Comparison of ENCODE assay signal across 14 cellular contexts in the genomic region with DNA sequence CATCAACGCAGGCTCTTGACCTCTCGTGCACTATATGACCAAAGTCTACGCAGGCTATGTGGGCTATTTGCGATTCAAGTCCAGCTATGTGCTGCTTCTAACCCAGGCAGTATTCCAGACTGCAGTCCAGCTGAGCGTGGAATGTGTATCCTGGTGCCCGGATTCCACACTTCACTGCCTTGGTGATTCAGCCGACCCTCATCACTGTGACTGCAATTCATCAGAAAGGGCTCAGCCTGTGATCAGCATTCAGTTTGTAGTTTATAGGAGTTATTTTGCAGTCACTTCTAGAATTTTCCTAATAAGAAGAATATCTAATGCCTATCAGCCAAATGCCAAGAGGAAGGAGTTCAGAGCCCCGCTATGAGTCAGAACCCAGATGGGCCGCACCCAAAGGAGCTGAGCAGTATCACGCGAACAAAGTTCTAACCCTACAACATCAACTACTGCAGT.
DNase-seq lines count a peak whose midpoint lies in the region; ATAC-seq and TF ChIP-seq lines count a peak whose summit lies in the region.
"Had no signal": no experiment of that assay in that cellular context is flagged by ENCODE, and none has a peak within 500 bp of the region (broad histone marks: within the 10 kb centered on the region; RNA-seq: fewer than 3 reads in every experiment).

No MANE protein-coding gene starts in this region.

- H2AK9ac ChIP-seq in IMR-90 (replicated peaks; ENCODE audit: low read depth, low read length, poor library complexity) = no peak overlapping the region

- intact Hi-C loops in IMR-90 (cut with micrococcal nuclease) = loop anchor here (5.0 kb wide), 1 partner anchor 33 kb away; no protein-coding TSS in a partner anchor
- intact Hi-C loops in activated T-helper 2 cell treated with anti-CD3 and anti-CD28 coated beads, Interferon-gamma antibody, Interleukin-2, Interleukin-4, amounts not matched to agents 10 μg/mL and 5 μg/mL and 100 μg/mL, durations not matched to agents 14 hours and 24 hours and 36 hours (cut with micrococcal nuclease) = no loop called here

- H2AFZ ChIP-seq in IMR-90 (replicated peaks; ENCODE audit: low read length, poor library complexity) = peak overlapping the region; percentile 2
- H2AFZ ChIP-seq in mesenchymal stem cell (ENCODE audit: low read depth, low read length) = no peak overlapping the region

- H3K36me3 ChIP-seq in IMR-90 (ENCODE audit: control insufficient read depth, insufficient read depth, low read length) = no peaks in the 10 kb centered on the region
- no peaks in the 10 kb centered on the region for H3K36me3 ChIP-seq in mesenchymal stem cell (ENCODE audit: control insufficient read depth in 1 of 2, insufficient read depth in 2 of 2, low read depth in 1 of 2, low read length in 2 of 2)
- no peaks in the 10 kb centered on the region for H3K36me3 ChIP-seq in CD8-positive, alpha-beta memory T cell (ENCODE audit: insufficient read depth, low read length)
- H3K36me3 ChIP-seq: BLaER1 treated with 17β-estradiol and CSF1 and Interleukin-3, amounts not matched to agents 10 nM and 100 nM had no signal

- H3K79me1 ChIP-seq in IMR-90 (ENCODE audit: low read depth in 1 of 2, low read length in 2 of 2) (no peaks in the 10 kb centered on the region), mesenchymal stem cell (replicated peaks; ENCODE audit: low read length, poor library complexity, severe bottlenecking) (no peaks in the 10 kb centered on the region)

- peak overlapping the region; percentile 21 for H2BK120ac ChIP-seq in IMR-90 (ENCODE audit: low read depth, low read length)
- no peak overlapping the region for H2BK120ac ChIP-seq in mesenchymal stem cell (ENCODE audit: low read depth, low read length)

- ATAC-seq in IMR-90 (ENCODE audit: low read depth) = peak; percentile 77
- no peak for ATAC-seq in GM21423 (IDR thresholded peaks at IDR 0.05; ENCODE audit: unreplicated experiment)

- H3K9me3 ChIP-seq in IMR-90 (ENCODE audit: control insufficient read depth, insufficient read depth, low read length) (no peaks in the 10 kb centered on the region), mesenchymal stem cell (ENCODE audit: control insufficient read depth, low read length) (no peaks in the 10 kb centered on the region)
- no peaks in the 10 kb centered on the region for H3K9me3 ChIP-seq in CD8-positive, alpha-beta memory T cell (ENCODE audit: low read length)
- H3K9me3 ChIP-seq: BLaER1 treated with 17β-estradiol and CSF1 and Interleukin-3, amounts not matched to agents 10 nM and 100 nM had no signal

- peak overlapping the region; percentile 5; the same call in 1 of the 2 replicates for H2AK5ac ChIP-seq in IMR-90 (ENCODE audit: low read depth, low read length)
- H2AK5ac ChIP-seq in mesenchymal stem cell (ENCODE audit: low read length, severe bottlenecking) = no peak overlapping the region

- H3K9me3 Mint-ChIP-seq in CD8-positive, alpha-beta memory T cell = no peaks in the 10 kb centered on the region
- H3K9me3 Mint-ChIP-seq in activated T-helper 2 cell treated with anti-CD3 and anti-CD28 coated beads, Interferon-gamma antibody, Interleukin-2, Interleukin-4, amounts not matched to agents 10 μg/mL and 5 μg/mL and 100 μg/mL, durations not matched to agents 14 hours and 24 hours and 36 hours = no peaks in the 10 kb centered on the region
- H3K9me3 Mint-ChIP-seq: activated CD4-positive, alpha-beta T cell treated with anti-CD3 and anti-CD28 coated beads, Interleukin-2, amount 10 ng/mL, durations not matched to agents 24 days and 14 days; stimulated activated naive CD8-positive, alpha-beta T cell treated with anti-CD3 and anti-CD28 coated beads, Interleukin-15, Interleukin-2, amounts not matched to agents 100 ng/mL and 50 ng/mL, for 24 hours had no signal

- H2BK5ac ChIP-seq in IMR-90 (ENCODE audit: low read depth, low read length, poor library complexity, severe bottlenecking) (no peak overlapping the region), mesenchymal stem cell (ENCODE audit: low read depth, low read length, poor library complexity, severe bottlenecking) (no peak overlapping the region)

- H4K20me1 ChIP-seq in IMR-90 (ENCODE audit: insufficient read depth, low read length) = no peaks in the 10 kb centered on the region
- H4K20me1 ChIP-seq: BLaER1 treated with 17β-estradiol and CSF1 and Interleukin-3, amounts not matched to agents 10 nM and 100 nM had no signal

- CTCF ChIA-PET in IMR-90 (lab: Yijun Ruan, JAX) = interaction anchor here (1.6 to 1.8 kb wide), 2 partner anchors 9 to 472 kb away, joined by 4 read pairs; no protein-coding TSS in a partner anchor
- CTCF ChIA-PET in CD8-positive, alpha-beta memory T cell (lab: Charles Lee) = interaction anchor here (0.7 to 3.0 kb wide), 2 partner anchors 10 to 16 kb away, joined by 4 to 9 read pairs; no protein-coding TSS in a partner anchor

- peaks cover 14 to 26% of the 10 kb centered on the region in 2 donors for H3K27me3 Mint-ChIP-seq in CD8-positive, alpha-beta memory T cell
- peaks cover 5% of the 10 kb centered on the region for H3K27me3 Mint-ChIP-seq in activated T-helper 2 cell treated with anti-CD3 and anti-CD28 coated beads, Interferon-gamma antibody, Interleukin-2, Interleukin-4, amounts not matched to agents 10 μg/mL and 5 μg/mL and 100 μg/mL, durations not matched to agents 14 hours and 24 hours and 36 hours (ENCODE audit: low read depth)

- H3K36me3 Mint-ChIP-seq in CD8-positive, alpha-beta memory T cell = no peaks in the 10 kb centered on the region
- no peaks in the 10 kb centered on the region for H3K36me3 Mint-ChIP-seq in activated T-helper 2 cell treated with anti-CD3 and anti-CD28 coated beads, Interferon-gamma antibody, Interleukin-2, Interleukin-4, amounts not matched to agents 10 μg/mL and 5 μg/mL and 100 μg/mL, durations not matched to agents 14 hours and 24 hours and 36 hours (ENCODE audit: low read depth)

- 0 out of 2 replicates have a peak overlapping the region, but pooled peaks have one; percentile 10 for H3K18ac ChIP-seq in IMR-90 (ENCODE audit: low read depth, low read length)
- H3K18ac ChIP-seq in mesenchymal stem cell (ENCODE audit: low read depth in 1 of 2, low read length in 2 of 2) = no peak overlapping the region

- WGBS in IMR-90 (ENCODE audit: extremely low coverage in 2 of 2, insufficient read length in 1 of 2), 2 experiments = no CpG with 5 or more reads among the region's 11 CpGs
- 50% methylated on average over 9 of the region's 11 CpGs for WGBS in mesenchymal stem cell

- H3K4me1 ChIP-seq in IMR-90 (ENCODE audit: control insufficient read depth, insufficient read depth, low read length) (peaks cover 6% of the 10 kb centered on the region), mesenchymal stem cell (ENCODE audit: control insufficient read depth, insufficient read depth, low read depth, low read length) (peaks cover 15% of the 10 kb centered on the region)
- H3K4me1 ChIP-seq in CD8-positive, alpha-beta memory T cell (ENCODE audit: insufficient read depth, low read length) = no peaks in the 10 kb centered on the region
- H3K4me1 ChIP-seq: BLaER1 treated with 17β-estradiol and CSF1 and Interleukin-3, amounts not matched to agents 10 nM and 100 nM had no signal

- in situ Hi-C loops in IMR-90 (cut with MboI; ENCODE audit: low sequenced_read_pairs) = no loop called here

- TF ChIP-seq POLR2A in IMR-90 (IDR thresholded peaks at IDR 0.05; ENCODE audit: low read depth, low read length) = no peak

- H3K27me3 ChIP-seq in IMR-90 (ENCODE audit: control insufficient read depth, insufficient read depth, low read length) = no peaks in the 10 kb centered on the region
- H3K27me3 ChIP-seq in mesenchymal stem cell (ENCODE audit: control insufficient read depth in 1 of 2, insufficient read depth in 1 of 2, low read length in 2 of 2) = no peaks in the 10 kb centered on the region
- no peaks in the 10 kb centered on the region for H3K27me3 ChIP-seq in CD8-positive, alpha-beta memory T cell (ENCODE audit: insufficient read depth, low read length, poor library complexity, severe bottlenecking)
- H3K27me3 ChIP-seq: BLaER1 treated with 17β-estradiol and CSF1 and Interleukin-3, amounts not matched to agents 10 nM and 100 nM had no signal

- H4K8ac ChIP-seq in IMR-90 (ENCODE audit: low read depth in 2 of 2, low read length in 2 of 2) (0 out of 4 replicates have a peak overlapping the region, but pooled peaks of 1 of the 2 experiments have one; percentile 2), mesenchymal stem cell (ENCODE audit: low read length) (no peak overlapping the region)

- peak overlapping the region; percentile 8 for H3K4ac ChIP-seq in IMR-90 (ENCODE audit: low read depth, low read length)
- no peak overlapping the region for H3K4ac ChIP-seq in mesenchymal stem cell (ENCODE audit: low read depth in 1 of 2, low read length in 2 of 2)

- no peak for TF ChIP-seq RAD21 in IMR-90 (IDR thresholded peaks at IDR 0.05; ENCODE audit: low read length)

- H3K27ac ChIP-seq in IMR-90 (ENCODE audit: insufficient read depth, low read length) = no peak overlapping the region
- H3K27ac ChIP-seq in mesenchymal stem cell (ENCODE audit: low read length, poor library complexity, severe bottlenecking) = peak overlapping the region; percentile 72
- no peak overlapping the region for H3K27ac ChIP-seq in CD8-positive, alpha-beta memory T cell (ENCODE audit: low read depth, low read length)
- H3K27ac ChIP-seq: BLaER1 treated with 17β-estradiol and CSF1 and Interleukin-3, amounts not matched to agents 10 nM and 100 nM had no signal

- H3K9me1 ChIP-seq in IMR-90 (ENCODE audit: insufficient read depth, low read length) = no peaks in the 10 kb centered on the region; the same call in 1 of the 2 replicates

- no peak overlapping the region for H3K9ac ChIP-seq in IMR-90 (ENCODE audit: low read depth, low read length)
- H3K9ac ChIP-seq in mesenchymal stem cell (ENCODE audit: low read length) = peak overlapping the region; percentile 44
- H3K9ac ChIP-seq: BLaER1 treated with 17β-estradiol and CSF1 and Interleukin-3, amounts not matched to agents 10 nM and 100 nM had no signal

- peak overlapping the region; percentile 11; the same call in 1 of the 2 replicates for H2BK20ac ChIP-seq in IMR-90 (ENCODE audit: low read depth, low read length)

- DNase-seq in AG08395 (ENCODE audit: low spot score) (peak; percentile 85), IMR-90 (peak; percentile 93), cardiac fibroblast (ENCODE audit: low read depth in 2 of 2) (peak; percentile 20 to 66), mesenchymal stem cell (peak; percentile 74), NCI-H345 treated with DMSO at 0.1 percent for 48 hours (lab: John Stamatoyannopoulos, UW; ENCODE audit: unreplicated experiment) (no peak)
- DNase-seq in CD8-positive, alpha-beta memory T cell = no peak
- no peak for DNase-seq in activated T-helper 2 cell treated with anti-CD3 and anti-CD28 coated beads, Interferon-gamma antibody, Interleukin-2, Interleukin-4, amounts not matched to agents 10 μg/mL and 5 μg/mL and 100 μg/mL, durations not matched to agents 14 hours and 24 hours and 36 hours (ENCODE audit: low spot score)
- DNase-seq: activated CD4-positive, alpha-beta T cell treated with anti-CD3 and anti-CD28 coated beads, Interleukin-2, amount 10 ng/mL, durations not matched to agents 24 days and 14 days; activated gamma-delta T cell treated with Interleukin-2 at 50 U/mL for 16 hours; NCI-H1105 treated with DMSO at 0.1 percent for 48 hours; NCI-H82 had no signal

- dilution Hi-C loops in IMR-90 (cut with HindIII; ENCODE audit: low sequenced_read_pairs, unreplicated experiment) = no loop called here

- no peak overlapping the region for H3K4me2 ChIP-seq in IMR-90 (ENCODE audit: low read depth, low read length)
- H3K4me2 ChIP-seq in mesenchymal stem cell (ENCODE audit: low read length, poor library complexity, severe bottlenecking) = no peak overlapping the region
- H3K4me2 ChIP-seq: BLaER1 treated with 17β-estradiol and CSF1 and Interleukin-3, amounts not matched to agents 10 nM and 100 nM had no signal

- no peak overlapping the region for H3K14ac ChIP-seq in IMR-90 (replicated peaks; ENCODE audit: low read depth, low read length)
- no peak overlapping the region for H3K14ac ChIP-seq in mesenchymal stem cell (ENCODE audit: low read length in 2 of 2)

- H3K4me3 ChIP-seq in IMR-90 (ENCODE audit: insufficient read depth, low read depth, low read length) (no peak overlapping the region), cardiac fibroblast (replicated peaks in 1 of 2; ENCODE audit: low read depth in 2 of 2, low read length in 2 of 2) (no peak overlapping the region), mesenchymal stem cell (ENCODE audit: insufficient read depth in 1 of 2, low read depth in 1 of 2, low read length in 2 of 2) (no peak overlapping the region)
- no peak overlapping the region for H3K4me3 ChIP-seq in CD8-positive, alpha-beta memory T cell (ENCODE audit: low read length)
- H3K4me3 ChIP-seq: BLaER1 treated with 17β-estradiol and CSF1 and Interleukin-3, amounts not matched to agents 10 nM and 100 nM had no signal

- no peak overlapping the region for H2BK12ac ChIP-seq in mesenchymal stem cell (ENCODE audit: low read length in 2 of 2)

- no peak for TF ChIP-seq CTCF in IMR-90 (conservative IDR thresholded peaks at IDR 0.05; ENCODE audit: low read depth, low read length)
- no peak for TF ChIP-seq CTCF in cardiac fibroblast (IDR thresholded peaks at IDR 0.05; ENCODE audit: low read depth, low read length)

- H3K27ac Mint-ChIP-seq in CD8-positive, alpha-beta memory T cell = peak overlapping the region in 1 of 8 donors; percentile 24
- H3K27ac Mint-ChIP-seq in activated T-helper 2 cell treated with anti-CD3 and anti-CD28 coated beads, Interferon-gamma antibody, Interleukin-2, Interleukin-4, amounts not matched to agents 10 μg/mL and 5 μg/mL and 100 μg/mL, durations not matched to agents 14 hours and 24 hours and 36 hours = no peak overlapping the region
- H3K27ac Mint-ChIP-seq: activated CD4-positive, alpha-beta T cell treated with anti-CD3 and anti-CD28 coated beads, Interleukin-2, amount 10 ng/mL, durations not matched to agents 24 days and 14 days; stimulated activated naive CD8-positive, alpha-beta T cell treated with anti-CD3 and anti-CD28 coated beads, Interleukin-15, Interleukin-2, amounts not matched to agents 100 ng/mL and 50 ng/mL, for 24 hours had no signal

- H4K5ac ChIP-seq in IMR-90 (ENCODE audit: low read depth, low read length) = no peak overlapping the region

- POLR2A ChIA-PET in IMR-90 (lab: Charles Lee; ENCODE audit: unreplicated experiment) = no interaction called here
- POLR2A ChIA-PET in CD8-positive, alpha-beta memory T cell (lab: Charles Lee) = no interaction called here

- H3K4me1 Mint-ChIP-seq in CD8-positive, alpha-beta memory T cell = peaks cover 0 to 6% (median 0%) of the 10 kb centered on the region in 3 donors
- H3K4me1 Mint-ChIP-seq in activated T-helper 2 cell treated with anti-CD3 and anti-CD28 coated beads, Interferon-gamma antibody, Interleukin-2, Interleukin-4, amounts not matched to agents 10 μg/mL and 5 μg/mL and 100 μg/mL, durations not matched to agents 14 hours and 24 hours and 36 hours (ENCODE audit: low read depth) = no peaks in the 10 kb centered on the region
- H3K4me1 Mint-ChIP-seq: activated CD4-positive, alpha-beta T cell treated with anti-CD3 and anti-CD28 coated beads, Interleukin-2, amount 10 ng/mL, durations not matched to agents 24 days and 14 days had no signal

- BruUV-seq in IMR-90 (replicated peaks; lab: Mats Ljungman, UMichigan) = no TSS peak

- H3K23ac ChIP-seq in IMR-90 (ENCODE audit: low read depth, low read length) = no peak overlapping the region
- H3K23ac ChIP-seq in mesenchymal stem cell (ENCODE audit: low read length in 2 of 2) = no peak overlapping the region

- no peak overlapping the region for H3K4me3 Mint-ChIP-seq in CD8-positive, alpha-beta memory T cell
- H3K4me3 Mint-ChIP-seq in activated T-helper 2 cell treated with anti-CD3 and anti-CD28 coated beads, Interferon-gamma antibody, Interleukin-2, Interleukin-4, amounts not matched to agents 10 μg/mL and 5 μg/mL and 100 μg/mL, durations not matched to agents 14 hours and 24 hours and 36 hours (ENCODE audit: low read depth) = no peak overlapping the region
- H3K4me3 Mint-ChIP-seq: activated CD4-positive, alpha-beta T cell treated with anti-CD3 and anti-CD28 coated beads, Interleukin-2, amount 10 ng/mL, durations not matched to agents 24 days and 14 days; stimulated activated naive CD8-positive, alpha-beta T cell treated with anti-CD3 and anti-CD28 coated beads, Interleukin-15, Interleukin-2, amounts not matched to agents 100 ng/mL and 50 ng/mL, for 24 hours had no signal

- H2BK15ac ChIP-seq in IMR-90 (ENCODE audit: low read depth, low read length) (0 out of 3 replicates have a peak overlapping the region, but pooled peaks have one; percentile 2), mesenchymal stem cell (ENCODE audit: low read depth, poor library complexity, severe bottlenecking) (no peak overlapping the region)

- H3K56ac ChIP-seq in IMR-90 (ENCODE audit: extremely low read depth, insufficient read depth, low read length) = no peak overlapping the region

- H4K91ac ChIP-seq in IMR-90 (ENCODE audit: insufficient read depth, low read depth, low read length) = peak overlapping the region; percentile 5; the same call in 1 of the 2 replicates
- H4K91ac ChIP-seq in mesenchymal stem cell (ENCODE audit: low read length) = no peak overlapping the region

Comparison
In these comparisons a context has a peak if more than half of its experiments do, and no peak if none do; other contexts are left out.
1. DNase-seq: peak in AG08395 (single experiment), IMR-90 (single experiment), cardiac fibroblast (2 of 2) and mesenchymal stem cell (single experiment); none in NCI-H345 treated with DMSO at 0.1 percent for 48 hours (single experiment), CD8-positive, alpha-beta memory T cell (0 of 5) and activated T-helper 2 cell treated with anti-CD3 and anti-CD28 coated beads, Interferon-gamma antibody, Interleukin-2, Interleukin-4, amounts not matched to agents 10 μg/mL and 5 μg/mL and 100 μg/mL, durations not matched to agents 14 hours and 24 hours and 36 hours (single experiment).